ENCODE assay signal across 10 cellular contexts in the genomic region with DNA sequence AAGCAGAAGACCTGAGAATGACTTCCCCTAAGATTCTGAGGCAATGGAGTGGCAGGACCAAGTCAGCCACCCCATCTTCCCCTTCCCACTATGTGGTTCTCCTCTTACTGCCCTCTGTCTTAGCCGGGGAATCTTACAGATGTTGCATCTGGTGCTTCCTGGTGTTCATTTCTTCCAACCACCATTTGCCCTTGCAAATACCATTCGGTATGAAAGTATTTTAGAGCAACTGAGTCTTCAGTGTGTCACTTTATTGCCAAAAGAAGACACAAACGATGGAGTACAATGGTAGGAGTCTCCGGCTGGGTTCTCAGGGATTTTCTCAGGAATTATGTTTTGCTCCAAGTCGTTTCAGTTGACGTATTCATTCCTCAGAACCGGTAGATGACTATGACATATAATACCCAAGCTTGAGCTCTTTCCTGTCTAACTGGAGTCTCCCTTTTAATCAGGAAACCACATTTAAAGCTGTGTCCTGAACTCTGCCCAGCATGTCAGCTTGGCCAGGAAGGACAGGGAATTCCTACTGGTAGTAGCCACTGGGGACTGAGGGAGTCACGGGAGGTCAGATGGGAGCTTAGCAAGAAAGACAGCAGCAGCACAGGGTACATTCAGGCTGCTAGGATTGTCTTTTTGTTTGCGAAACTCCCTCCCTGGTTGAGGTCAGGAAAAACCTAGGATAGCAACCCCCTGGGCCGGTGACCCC.
DNase-seq lines count a peak whose midpoint lies in the region; ATAC-seq and TF ChIP-seq lines count a peak whose summit lies in the region.
"Had no signal": no experiment of that assay in that cellular context is flagged by ENCODE, and none has a peak within 500 bp of the region (broad histone marks: within the 10 kb centered on the region; RNA-seq: fewer than 3 reads in every experiment).

No MANE protein-coding gene starts in this region.

- no peak overlapping the region for H3K27ac Mint-ChIP-seq in stimulated activated naive CD8-positive, alpha-beta T cell treated with anti-CD3 and anti-CD28 coated beads, Interleukin-15, amount 100 ng/mL, for 72 hours
- H3K27ac Mint-ChIP-seq: activated naive CD4-positive, alpha-beta T cell treated with anti-CD3 and anti-CD28 coated beads, Interleukin-2, amount 50 U/mL, for 72 hours had no signal

- TF ChIP-seq CTCF in HFF-Myc (IDR thresholded peaks at IDR 0.05; ENCODE audit: low read depth, low read length, missing control alignments) (no peak), breast epithelium (IDR thresholded peaks at IDR 0.05) (no peak), spleen (IDR thresholded peaks at IDR 0.05 in 8 of 11, conservative IDR thresholded peaks at IDR 0.05 in 3 of 11) (peak in 2 of 11 experiments; percentile 14 to 16)

- no peaks in the 10 kb centered on the region for H3K9me3 ChIP-seq in breast epithelium
- no peaks in the 10 kb centered on the region for H3K9me3 ChIP-seq in spleen
- H3K9me3 ChIP-seq: neutrophil had no signal

- no peak for ATAC-seq in stimulated activated naive CD8-positive, alpha-beta T cell treated with anti-CD3 and anti-CD28 coated beads, Interleukin-15, amount 100 ng/mL, for 72 hours
- ATAC-seq: activated naive CD4-positive, alpha-beta T cell treated with anti-CD3 and anti-CD28 coated beads, Interleukin-2, amount 50 U/mL, for 72 hours had no signal

- intact Hi-C loops in breast epithelium (cut with DNase I; ENCODE audit: low total_unique reads) (no loop called here), spleen (cut with DNase I; ENCODE audit: low total_unique reads) (no loop called here)

- peak; percentile 44 for DNase-seq in HFF-Myc (ENCODE audit: extremely low read depth, low read depth)
- no peak for DNase-seq in breast epithelium (ENCODE audit: low spot score in 2 of 2)
- peak; percentile 65 for DNase-seq in islet precursor cell
- peak; percentile 75 for DNase-seq in spleen
- DNase-seq in stimulated activated naive CD8-positive, alpha-beta T cell treated with anti-CD3 and anti-CD28 coated beads, Interleukin-15, amount 100 ng/mL, for 72 hours = no peak
- no peak for DNase-seq in GM19240 (ENCODE audit: insufficient read length, low spot score)
- no peak for DNase-seq in HT-29 (ENCODE audit: low spot score)
- no peak for DNase-seq in SIG-M5 (lab: John Stamatoyannopoulos, UW)

- H3K9me3 Mint-ChIP-seq in stimulated activated naive CD8-positive, alpha-beta T cell treated with anti-CD3 and anti-CD28 coated beads, Interleukin-15, amount 100 ng/mL, for 72 hours = no peaks in the 10 kb centered on the region

- peaks cover 60% of the 10 kb centered on the region for H3K27me3 Mint-ChIP-seq in stimulated activated naive CD8-positive, alpha-beta T cell treated with anti-CD3 and anti-CD28 coated beads, Interleukin-15, amount 100 ng/mL, for 72 hours

- TF ChIP-seq POLR2A in breast epithelium (IDR thresholded peaks at IDR 0.05) (no peak), spleen (IDR thresholded peaks at IDR 0.05) (no peak)

- H3K27ac ChIP-seq in breast epithelium (peak overlapping the region; percentile 77 to 87), spleen (peak overlapping the region; percentile 39 to 83 (median 78))
- H3K27ac ChIP-seq: neutrophil had no signal

- H3K4me1 Mint-ChIP-seq in stimulated activated naive CD8-positive, alpha-beta T cell treated with anti-CD3 and anti-CD28 coated beads, Interleukin-15, amount 100 ng/mL, for 72 hours = peaks cover 9% of the 10 kb centered on the region

- no peak overlapping the region for H3K4me3 Mint-ChIP-seq in stimulated activated naive CD8-positive, alpha-beta T cell treated with anti-CD3 and anti-CD28 coated beads, Interleukin-15, amount 100 ng/mL, for 72 hours

- 29 to 37% (median 29%) methylated on average over 10 of the region's 10 CpGs for WGBS in spleen, 5 donors

- H3K27me3 ChIP-seq in breast epithelium (no peaks in the 10 kb centered on the region), spleen (replicated peaks in 1 of 7) (no peaks in the 10 kb centered on the region)

- H3K4me1 ChIP-seq in breast epithelium (peaks cover 0 to 7% of the 10 kb centered on the region in 2 donors), spleen (peaks cover 15 to 52% (median 20%) of the 10 kb centered on the region in 6 donors)

- H3K4me3 ChIP-seq in HFF-Myc (replicated peaks; ENCODE audit: low read depth, low read length) = no peak overlapping the region
- no peak overlapping the region for H3K4me3 ChIP-seq in breast epithelium
- H3K4me3 ChIP-seq in spleen = no peak overlapping the region

- H3K36me3 ChIP-seq in breast epithelium = no peaks in the 10 kb centered on the region
- no peaks in the 10 kb centered on the region for H3K36me3 ChIP-seq in spleen
- H3K36me3 ChIP-seq: neutrophil had no signal

Comparison
In these comparisons a context has a peak if more than half of its experiments do, and no peak if none do; other contexts are left out.
1. DNase-seq: peak in HFF-Myc (single experiment), islet precursor cell (single experiment) and spleen (single experiment); none in breast epithelium (0 of 2), stimulated activated naive CD8-positive, alpha-beta T cell treated with anti-CD3 and anti-CD28 coated beads, Interleukin-15, amount 100 ng/mL, for 72 hours (0 of 2), GM19240 (single experiment), HT-29 (single experiment) and SIG-M5 (single experiment).